ENCODE assay signal across 1 cellular context in the genomic region with DNA sequence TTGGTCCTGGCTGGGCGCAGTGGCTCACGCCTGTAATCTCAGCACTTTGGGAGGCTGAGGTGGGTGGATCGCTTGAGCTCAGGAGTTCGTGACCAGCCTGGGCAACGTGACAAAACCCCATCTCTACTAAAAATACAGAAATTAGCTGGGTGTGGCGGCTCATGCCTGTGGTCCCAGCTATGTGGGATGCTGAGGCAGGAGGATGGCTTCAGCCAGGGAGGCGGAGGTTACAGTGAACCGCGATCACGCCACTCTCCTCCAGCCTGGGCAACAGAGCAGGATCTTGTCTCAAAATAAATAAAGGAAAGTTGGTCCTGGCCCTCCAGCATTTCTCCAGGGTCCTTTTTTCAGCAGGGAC.
TF ChIP-seq lines count a peak whose summit lies in the region.

No MANE protein-coding gene starts in this region.

TF ChIP-seq in IMR-90, 13 proteins besides CTCF, POLR2A, EP300 and RAD21:
- no peak for TF ChIP-seq FOS (IDR thresholded peaks at IDR 0.05; ENCODE audit: low read depth, low read length)
